Comparison of ENCODE assay signal across 29 cellular contexts in genomic region chr11:69003866-69004311, GRCh38. TPM values are rescaled to one million over a fixed set of nuclear protein-coding genes. Genes with fewer than 3 reads are reported as not detected.
DNase-seq lines count a peak whose midpoint lies in the region; ATAC-seq, FAIRE-seq and TF ChIP-seq lines count a peak whose summit lies in the region.
"Had no signal": no experiment of that assay in that cellular context is flagged by ENCODE, and none has a peak within 500 bp of the region (broad histone marks: within the 10 kb centered on the region; RNA-seq: fewer than 3 reads in every experiment).

No MANE protein-coding gene starts in this region.

- in situ Hi-C loops in transverse colon (cut with MboI; ENCODE audit: low pct_ligation_motif_present in 1 of 4, low pct_unique_long_range_greater_than_20kb in 1 of 4, low sequenced_read_pairs in 3 of 4) = no loop called here

- H3K36me3 ChIP-seq in RWPE2 (ENCODE audit: low read depth) (no peaks in the 10 kb centered on the region), esophagus squamous epithelium (peaks cover 0 to 28% (median 3%) of the 10 kb centered on the region in 3 donors), transverse colon (no peaks in the 10 kb centered on the region)
- H3K36me3 ChIP-seq: BLaER1, neutrophil had no signal

- no peaks in the 10 kb centered on the region for H3K4me1 Mint-ChIP-seq in activated CD4-positive, alpha-beta memory T cell treated with anti-CD3 and anti-CD28 coated beads, Interleukin-2, amount 10 ng/mL, durations not matched to agents 7 days and 5 days
- H3K4me1 Mint-ChIP-seq: activated naive CD8-positive, alpha-beta T cell treated with anti-CD3 and anti-CD28 coated beads for 36 hours; activated T-helper 17 cell treated with anti-CD3 and anti-CD28 coated beads, Interleukin-2, amount 50 U/mL, for 72 hours; central memory CD8-positive, alpha-beta T cell had no signal

- H3K9me3 Mint-ChIP-seq in activated CD4-positive, alpha-beta memory T cell treated with anti-CD3 and anti-CD28 coated beads, Interleukin-2, amount 10 ng/mL, durations not matched to agents 7 days and 5 days = no peaks in the 10 kb centered on the region
- H3K9me3 Mint-ChIP-seq: activated naive CD8-positive, alpha-beta T cell treated with anti-CD3 and anti-CD28 coated beads for 36 hours; activated T-helper 17 cell treated with anti-CD3 and anti-CD28 coated beads, Interleukin-2, amount 50 U/mL, for 72 hours; central memory CD8-positive, alpha-beta T cell had no signal

- H3K4me3 Mint-ChIP-seq in activated CD4-positive, alpha-beta memory T cell treated with anti-CD3 and anti-CD28 coated beads, Interleukin-2, amount 10 ng/mL, durations not matched to agents 7 days and 5 days = no peak overlapping the region
- H3K4me3 Mint-ChIP-seq: activated naive CD8-positive, alpha-beta T cell treated with anti-CD3 and anti-CD28 coated beads for 36 hours; activated T-helper 17 cell treated with anti-CD3 and anti-CD28 coated beads, Interleukin-2, amount 50 U/mL, for 72 hours; central memory CD8-positive, alpha-beta T cell had no signal

- TF ChIP-seq POLR2A in esophagus squamous epithelium (IDR thresholded peaks at IDR 0.05) = no peak
- no peak for TF ChIP-seq POLR2A in transverse colon (IDR thresholded peaks at IDR 0.05)

- POLR2A ChIA-PET in activated CD4-positive, alpha-beta memory T cell treated with anti-CD3 and anti-CD28 coated beads, Interleukin-2, amount 10 ng/mL, durations not matched to agents 7 days and 5 days (lab: Charles Lee) = no interaction called here

- H3K27me3 Mint-ChIP-seq in activated CD4-positive, alpha-beta memory T cell treated with anti-CD3 and anti-CD28 coated beads, Interleukin-2, amount 10 ng/mL, durations not matched to agents 7 days and 5 days = peaks cover 9% of the 10 kb centered on the region
- H3K27me3 Mint-ChIP-seq: activated T-helper 17 cell treated with anti-CD3 and anti-CD28 coated beads, Interleukin-2, amount 50 U/mL, for 72 hours had no signal

- ATAC-seq in RWPE2 (ENCODE audit: low read depth) = no peak
- ATAC-seq: activated T-helper 17 cell treated with anti-CD3 and anti-CD28 coated beads, Interleukin-2, amount 50 U/mL, for 72 hours; heart right ventricle; left cardiac atrium had no signal

- H3K27me3 ChIP-seq in RWPE2 (ENCODE audit: insufficient read depth, poor library complexity, severe bottlenecking) (no peaks in the 10 kb centered on the region), esophagus squamous epithelium (no peaks in the 10 kb centered on the region), transverse colon (no peaks in the 10 kb centered on the region)

- no peak overlapping the region for H3K27ac Mint-ChIP-seq in activated CD4-positive, alpha-beta memory T cell treated with anti-CD3 and anti-CD28 coated beads, Interleukin-2, amount 10 ng/mL, durations not matched to agents 7 days and 5 days
- H3K27ac Mint-ChIP-seq: activated naive CD8-positive, alpha-beta T cell treated with anti-CD3 and anti-CD28 coated beads for 36 hours; activated T-helper 17 cell treated with anti-CD3 and anti-CD28 coated beads, Interleukin-2, amount 50 U/mL, for 72 hours had no signal

- no peak overlapping the region for H3K4me3 ChIP-seq in RWPE2 (ENCODE audit: severe bottlenecking)
- H3K4me3 ChIP-seq in esophagus squamous epithelium = no peak overlapping the region
- no peak overlapping the region for H3K4me3 ChIP-seq in transverse colon
- H3K4me3 ChIP-seq: BLaER1, heart right ventricle, SK-N-MC had no signal

- no peak for TF ChIP-seq EP300 in transverse colon (IDR thresholded peaks at IDR 0.05; ENCODE audit: low read depth)

- no peak for FAIRE-seq in frontal cortex (lab: Jason Lieb, UNC)
- FAIRE-seq: GM19239 had no signal

- 58 to 93% methylated on average over 3 to 5 of the region's 16 CpGs for WGBS in esophagus squamous epithelium, 2 donors
- 79% methylated on average over 14 of the region's 16 CpGs; no CpG with 5 or more reads in 1 of the 2 donors for WGBS in transverse colon (ENCODE audit: low coverage in 1 of 2), 2 donors

- H3K27ac ChIP-seq in RWPE2 (ENCODE audit: poor library complexity, severe bottlenecking) (no peak overlapping the region), esophagus squamous epithelium (peak overlapping the region; percentile 60 to 93 (median 88)), transverse colon (peak overlapping the region; percentile 72 to 98 (median 94))
- H3K27ac ChIP-seq: BLaER1, heart right ventricle, neutrophil, SK-N-MC had no signal

- no peaks in the 10 kb centered on the region for H3K9me3 ChIP-seq in RWPE2 (ENCODE audit: severe bottlenecking)
- no peaks in the 10 kb centered on the region for H3K9me3 ChIP-seq in esophagus squamous epithelium
- H3K9me3 ChIP-seq in transverse colon = no peaks in the 10 kb centered on the region
- H3K9me3 ChIP-seq: BLaER1, heart right ventricle, neutrophil had no signal

- TF ChIP-seq CTCF in RWPE2 (IDR thresholded peaks at IDR 0.05; ENCODE audit: poor library complexity, severe bottlenecking) (no peak), esophagus squamous epithelium (IDR thresholded peaks at IDR 0.05) (no peak), transverse colon (IDR thresholded peaks at IDR 0.05) (no peak)

- H3K4me1 ChIP-seq in RWPE2 (ENCODE audit: insufficient read depth, poor library complexity, severe bottlenecking) (peaks cover 8% of the 10 kb centered on the region), esophagus squamous epithelium (peaks cover 6 to 98% (median 71%) of the 10 kb centered on the region in 3 donors), transverse colon (peaks cover 43 to 69% (median 55%) of the 10 kb centered on the region in 4 donors)

- H3K36me3 Mint-ChIP-seq in activated CD4-positive, alpha-beta memory T cell treated with anti-CD3 and anti-CD28 coated beads, Interleukin-2, amount 10 ng/mL, durations not matched to agents 7 days and 5 days (ENCODE audit: low read depth) = no peaks in the 10 kb centered on the region
- H3K36me3 Mint-ChIP-seq: activated naive CD8-positive, alpha-beta T cell treated with anti-CD3 and anti-CD28 coated beads for 36 hours had no signal

- CTCF ChIA-PET in activated CD4-positive, alpha-beta memory T cell treated with anti-CD3 and anti-CD28 coated beads, Interleukin-2, amount 10 ng/mL, durations not matched to agents 7 days and 5 days (lab: Charles Lee) = no interaction called here

- peak; percentile 57 for DNase-seq in RWPE2 (ENCODE audit: low spot score)
- DNase-seq in esophagus squamous epithelium (lab: John Stamatoyannopoulos, UW) = no peak
- peak; percentile 80 for DNase-seq in posterior vena cava (ENCODE audit: low spot score)
- no peak for DNase-seq in transverse colon
- no peak for DNase-seq in iPS-NIHi11 (ENCODE audit: low spot score)
- no peak for DNase-seq in activated CD4-positive, alpha-beta memory T cell treated with anti-CD3 and anti-CD28 coated beads, Interleukin-2, amount 10 ng/mL, durations not matched to agents 7 days and 5 days
- DNase-seq in NCI-H774 (lab: John Stamatoyannopoulos, UW) = no peak
- no peak for DNase-seq in frontal cortex (ENCODE audit: low spot score in 2 of 2)
- DNase-seq: activated CD4-positive, CD25-positive, alpha-beta regulatory T cell; activated naive CD8-positive, alpha-beta T cell treated with anti-CD3 and anti-CD28 coated beads for 36 hours; GDM1; heart right ventricle; left cardiac atrium; NCI-H2081; NCI-H345; NCI-H748 treated with DMSO at 0.1 percent for 48 hours; stimulated activated naive CD8-positive, alpha-beta T cell treated with anti-CD3 and anti-CD28 coated beads, Interleukin-15, Interleukin-2, amounts not matched to agents 100 U/mL and 50 U/mL, for 24 hours; trophoblast cell had no signal

- intact Hi-C loops in esophagus squamous epithelium (cut with DNase I) = no loop called here
- intact Hi-C loops in posterior vena cava (cut with DNase I) = loop anchor here (5.0 kb wide), 2 partner anchors 62 to 97 kb away; no protein-coding TSS in a partner anchor
- intact Hi-C loops in transverse colon (cut with DNase I; ENCODE audit: low total_unique reads) = loop anchor here (5.0 kb wide), 1 partner anchor 57 kb away; no protein-coding TSS in a partner anchor

RNA-seq across cellular contexts. Expression of gene MRGPRF, which starts 9.2 kb away (rescaled TPM):
- total RNA-seq in esophagus squamous epithelium (10 to 100 TPM in 1 of 4 donors, 1 to 10 TPM in 3; 1.3 to 14.3 (median 6.1) TPM), posterior vena cava (100 to 1,000 TPM; 117 to 138 TPM), transverse colon (100 to 1,000 TPM in 1 of 4 donors, 10 to 100 TPM in 3; 17.9 to 119 (median 43.6) TPM), frontal cortex (1.2 TPM)
- not detected for total RNA-seq in activated CD4-positive, alpha-beta memory T cell treated with anti-CD3 and anti-CD28 coated beads, Interleukin-2, amount 10 ng/mL, durations not matched to agents 7 days and 5 days
- total RNA-seq: activated naive CD8-positive, alpha-beta T cell treated with anti-CD3 and anti-CD28 coated beads for 36 hours; activated T-helper 17 cell treated with anti-CD3 and anti-CD28 coated beads, Interleukin-2, amount 50 U/mL, for 72 hours; H4; myocyte; pulmonary artery endothelial cell; T-helper 1 cell treated with Interleukin-12 subunit alpha and Interleukin-12 subunit beta and Interleukin-4 antibody, amounts not matched to agents 30 ng/mL and 1 ng/mL, for 36 hours had no signal

RNA-seq across cellular contexts. Expression of gene MRGPRD, which starts 23.1 kb away (rescaled TPM):
- total RNA-seq in esophagus squamous epithelium (not detected), posterior vena cava (not detected), transverse colon (not detected), frontal cortex (not detected)
- total RNA-seq in activated CD4-positive, alpha-beta memory T cell treated with anti-CD3 and anti-CD28 coated beads, Interleukin-2, amount 10 ng/mL, durations not matched to agents 7 days and 5 days = not detected
- total RNA-seq: activated naive CD8-positive, alpha-beta T cell treated with anti-CD3 and anti-CD28 coated beads for 36 hours; activated T-helper 17 cell treated with anti-CD3 and anti-CD28 coated beads, Interleukin-2, amount 50 U/mL, for 72 hours; H4; heart right ventricle; left cardiac atrium; myocyte; pulmonary artery endothelial cell; skeletal muscle tissue; T-helper 1 cell treated with Interleukin-12 subunit alpha and Interleukin-12 subunit beta and Interleukin-4 antibody, amounts not matched to agents 30 ng/mL and 1 ng/mL, for 36 hours had no signal

RNA-seq across cellular contexts. Expression of gene TPCN2, which starts 44.8 kb away (rescaled TPM):
- total RNA-seq in esophagus squamous epithelium = 10 to 100 TPM in 2 of 4 donors, 1 to 10 TPM in 2; 7.9 to 12.0 (median 9.1) TPM
- total RNA-seq in posterior vena cava = 10 to 100 TPM; 24.8 to 25.4 TPM
- 10 to 100 TPM; 16.8 to 25.4 (median 20.7) TPM for total RNA-seq in transverse colon
- 10 to 100 TPM; 25.8 to 26.0 TPM for total RNA-seq in activated CD4-positive, alpha-beta memory T cell treated with anti-CD3 and anti-CD28 coated beads, Interleukin-2, amount 10 ng/mL, durations not matched to agents 7 days and 5 days
- 6.1 TPM for total RNA-seq in frontal cortex

Comparison
In these comparisons a context has a peak if more than half of its experiments do, and no peak if none do; other contexts are left out.
1. DNase-seq: peak in RWPE2 (single experiment) and posterior vena cava (single experiment); none in esophagus squamous epithelium (single experiment), transverse colon (single experiment), iPS-NIHi11 (single experiment), activated CD4-positive, alpha-beta memory T cell treated with anti-CD3 and anti-CD28 coated beads, Interleukin-2, amount 10 ng/mL, durations not matched to agents 7 days and 5 days (single experiment), NCI-H774 (single experiment) and frontal cortex (0 of 2).